Comparison of ENCODE assay signal across 17 cellular contexts in genomic region chr2:135688002-135688401, GRCh38. TPM values are rescaled to one million over a fixed set of nuclear protein-coding genes. Genes with fewer than 3 reads are reported as not detected.
DNase-seq lines count a peak whose midpoint lies in the region; ATAC-seq and TF ChIP-seq lines count a peak whose summit lies in the region.
"Had no signal": no experiment of that assay in that cellular context is flagged by ENCODE, and none has a peak within 500 bp of the region (broad histone marks: within the 10 kb centered on the region; RNA-seq: fewer than 3 reads in every experiment).

No MANE protein-coding gene starts in this region.

- H3K9me3 ChIP-seq in MG63 (no peaks in the 10 kb centered on the region), sigmoid colon (no peaks in the 10 kb centered on the region)
- H3K9me3 ChIP-seq: A549, left ventricle myocardium inferior, thoracic aorta had no signal

- no peaks in the 10 kb centered on the region for H3K4me1 ChIP-seq in sigmoid colon
- H3K4me1 ChIP-seq: left ventricle myocardium inferior had no signal

- no peak overlapping the region for H3K4me3 Mint-ChIP-seq in activated CD4-positive, alpha-beta T cell treated with anti-CD3 and anti-CD28 coated beads, Interleukin-2, amount 10 ng/mL, durations not matched to agents 24 days and 14 days
- no peak overlapping the region for H3K4me3 Mint-ChIP-seq in stimulated activated effector memory CD8-positive, alpha-beta T cell treated with anti-CD3 and anti-CD28 coated beads, Interleukin-12 subunit alpha, Interleukin-12 subunit beta, amount 100 ng/mL, for 72 hours
- H3K4me3 Mint-ChIP-seq: T-helper 17 cell had no signal

- no peak for TF ChIP-seq EP300 in sigmoid colon (IDR thresholded peaks at IDR 0.05)

- peaks cover 23% of the 10 kb centered on the region for H3K4me1 Mint-ChIP-seq in activated CD4-positive, alpha-beta T cell treated with anti-CD3 and anti-CD28 coated beads, Interleukin-2, amount 10 ng/mL, durations not matched to agents 24 days and 14 days
- H3K4me1 Mint-ChIP-seq in stimulated activated effector memory CD8-positive, alpha-beta T cell treated with anti-CD3 and anti-CD28 coated beads, Interleukin-12 subunit alpha, Interleukin-12 subunit beta, amount 100 ng/mL, for 72 hours, result no peaks in the 10 kb centered on the region

- intact Hi-C loops in activated CD4-positive, alpha-beta T cell treated with anti-CD3 and anti-CD28 coated beads, Interleukin-2, amount 10 ng/mL, durations not matched to agents 24 days and 14 days (cut with micrococcal nuclease), result no loop called here
- intact Hi-C loops in dorsolateral prefrontal cortex (cut with DNase I) (no loop called here), sigmoid colon (cut with DNase I) (no loop called here)

- H3K27me3 ChIP-seq in dorsolateral prefrontal cortex (no peaks in the 10 kb centered on the region), MG63 (no peaks in the 10 kb centered on the region), sigmoid colon (no peaks in the 10 kb centered on the region)

- H3K36me3 Mint-ChIP-seq in activated CD4-positive, alpha-beta T cell treated with anti-CD3 and anti-CD28 coated beads, Interleukin-2, amount 10 ng/mL, durations not matched to agents 24 days and 14 days (ENCODE audit: low read depth), result peaks cover 29% of the 10 kb centered on the region
- H3K36me3 Mint-ChIP-seq in stimulated activated effector memory CD8-positive, alpha-beta T cell treated with anti-CD3 and anti-CD28 coated beads, Interleukin-12 subunit alpha, Interleukin-12 subunit beta, amount 100 ng/mL, for 72 hours, result peaks cover 12% of the 10 kb centered on the region

- H3K4me3 ChIP-seq in dorsolateral prefrontal cortex (peak overlapping the region in 31 of 59 donors; percentile 0 to 55 (median 19)), MG63 (no peak overlapping the region), sigmoid colon (no peak overlapping the region)
- H3K4me3 ChIP-seq: A549, left ventricle myocardium inferior, thoracic aorta had no signal

- peak; percentile 41 for DNase-seq in activated CD4-positive, alpha-beta T cell treated with anti-CD3 and anti-CD28 coated beads, Interleukin-2, amount 10 ng/mL, durations not matched to agents 24 days and 14 days
- no peak for DNase-seq in activated CD4-positive, alpha-beta T cell treated with anti-CD3 and anti-CD28 coated beads, Interleukin-2, amount 50 U/mL, for 4 hours
- DNase-seq in MV-4-11 (lab: John Stamatoyannopoulos, UW) (peak; percentile 83), dorsolateral prefrontal cortex (no peak), MG63 (no peak), sigmoid colon (no peak), germinal center (ENCODE audit: low spot score) (no peak)
- no peak for DNase-seq in stimulated activated effector memory CD8-positive, alpha-beta T cell treated with anti-CD3 and anti-CD28 coated beads, Interleukin-12 subunit alpha, Interleukin-12 subunit beta, amount 100 ng/mL, for 72 hours (ENCODE audit: low spot score in 2 of 2)
- DNase-seq: activated CD4-positive, alpha-beta T cell treated with anti-CD3 and anti-CD28 coated beads for 4 hours; aorta; left ventricle myocardium inferior; NCI-H2107; NCI-H774; retina; T-helper 17 cell had no signal

- TF ChIP-seq POLR2A in sigmoid colon (IDR thresholded peaks at IDR 0.05), result no peak

- peaks cover 3% of the 10 kb centered on the region for H3K9me3 Mint-ChIP-seq in activated CD4-positive, alpha-beta T cell treated with anti-CD3 and anti-CD28 coated beads, Interleukin-2, amount 10 ng/mL, durations not matched to agents 24 days and 14 days
- no peaks in the 10 kb centered on the region for H3K9me3 Mint-ChIP-seq in stimulated activated effector memory CD8-positive, alpha-beta T cell treated with anti-CD3 and anti-CD28 coated beads, Interleukin-12 subunit alpha, Interleukin-12 subunit beta, amount 100 ng/mL, for 72 hours

- H3K27ac ChIP-seq in dorsolateral prefrontal cortex (peak overlapping the region in 54 of 59 donors; percentile 11 to 88 (median 62)), sigmoid colon (no peak overlapping the region)
- H3K27ac ChIP-seq: A549, left ventricle myocardium inferior, thoracic aorta had no signal

- TF ChIP-seq CTCF in dorsolateral prefrontal cortex (IDR thresholded peaks at IDR 0.05 in 54 of 56, conservative IDR thresholded peaks at IDR 0.05 in 2 of 56; ENCODE audit: low read depth in 1 of 56, partially characterized antibody in 56 of 56), result no peak
- no peak for TF ChIP-seq CTCF in sigmoid colon (IDR thresholded peaks at IDR 0.05)

- 67 to 84% methylated on average over 5 of the region's 5 CpGs for WGBS in sigmoid colon, 2 donors

- H3K27ac Mint-ChIP-seq in activated CD4-positive, alpha-beta T cell treated with anti-CD3 and anti-CD28 coated beads, Interleukin-2, amount 10 ng/mL, durations not matched to agents 24 days and 14 days, result no peak overlapping the region
- H3K27ac Mint-ChIP-seq in stimulated activated effector memory CD8-positive, alpha-beta T cell treated with anti-CD3 and anti-CD28 coated beads, Interleukin-12 subunit alpha, Interleukin-12 subunit beta, amount 100 ng/mL, for 72 hours, result peak overlapping the region; percentile 32
- H3K27ac Mint-ChIP-seq: T-helper 17 cell had no signal

- no peak for ATAC-seq in stimulated activated effector memory CD8-positive, alpha-beta T cell treated with anti-CD3 and anti-CD28 coated beads, Interleukin-12 subunit alpha, Interleukin-12 subunit beta, amount 100 ng/mL, for 72 hours
- ATAC-seq: A549, T-helper 17 cell had no signal

- H3K36me3 ChIP-seq in MG63 (peaks cover 3% of the 10 kb centered on the region; the same call in 1 of the 2 replicates), sigmoid colon (peaks cover 0 to 9% (median 0%) of the 10 kb centered on the region in 4 donors)
- H3K36me3 ChIP-seq: thoracic aorta had no signal

- H3K27me3 Mint-ChIP-seq in activated CD4-positive, alpha-beta T cell treated with anti-CD3 and anti-CD28 coated beads, Interleukin-2, amount 10 ng/mL, durations not matched to agents 24 days and 14 days, result no peaks in the 10 kb centered on the region
- H3K27me3 Mint-ChIP-seq: T-helper 17 cell had no signal

RNA-seq across cellular contexts. Expression of gene UBXN4, which starts 53.7 kb away (rescaled TPM):
- 116 and 127 TPM in 2 replicates for total RNA-seq in activated CD4-positive, alpha-beta T cell treated with anti-CD3 and anti-CD28 coated beads, Interleukin-2, amount 10 ng/mL, durations not matched to agents 24 days and 14 days
- total RNA-seq in dorsolateral prefrontal cortex (100 to 1,000 TPM in 53 of 120 experiments, 10 to 100 TPM in 67; 67.0 to 134 (median 97.3) TPM), sigmoid colon (10 to 100 TPM; 51.8 to 63.3 (median 59.8) TPM)
- 46.3 and 63.0 TPM in 2 replicates for total RNA-seq in MG63 (2014; rRNA removed; shearing (Covaris generic); ENCODE audit: low replicate concordance)
- polyA plus RNA-seq in sigmoid colon, result 10 to 100 TPM; 23.4 to 47.9 (median 25.7) TPM

Comparison
In these comparisons a context has a peak if more than half of its experiments do, and no peak if none do; other contexts are left out.
1. DNase-seq: peak in activated CD4-positive, alpha-beta T cell treated with anti-CD3 and anti-CD28 coated beads, Interleukin-2, amount 10 ng/mL, durations not matched to agents 24 days and 14 days (single experiment) and MV-4-11 (single experiment); none in activated CD4-positive, alpha-beta T cell treated with anti-CD3 and anti-CD28 coated beads, Interleukin-2, amount 50 U/mL, for 4 hours (0 of 2), dorsolateral prefrontal cortex (0 of 10), stimulated activated effector memory CD8-positive, alpha-beta T cell treated with anti-CD3 and anti-CD28 coated beads, Interleukin-12 subunit alpha, Interleukin-12 subunit beta, amount 100 ng/mL, for 72 hours (0 of 2), MG63 (single experiment), sigmoid colon (single experiment) and germinal center (single experiment).
2. H3K27ac ChIP-seq: peak in dorsolateral prefrontal cortex (54 of 59); none in sigmoid colon (0 of 4).
3. H3K4me3 ChIP-seq: peak in dorsolateral prefrontal cortex (31 of 59); none in MG63 (single experiment) and sigmoid colon (0 of 4).